15 cellular contexts compared by ENCODE assay signal in the genomic region with DNA sequence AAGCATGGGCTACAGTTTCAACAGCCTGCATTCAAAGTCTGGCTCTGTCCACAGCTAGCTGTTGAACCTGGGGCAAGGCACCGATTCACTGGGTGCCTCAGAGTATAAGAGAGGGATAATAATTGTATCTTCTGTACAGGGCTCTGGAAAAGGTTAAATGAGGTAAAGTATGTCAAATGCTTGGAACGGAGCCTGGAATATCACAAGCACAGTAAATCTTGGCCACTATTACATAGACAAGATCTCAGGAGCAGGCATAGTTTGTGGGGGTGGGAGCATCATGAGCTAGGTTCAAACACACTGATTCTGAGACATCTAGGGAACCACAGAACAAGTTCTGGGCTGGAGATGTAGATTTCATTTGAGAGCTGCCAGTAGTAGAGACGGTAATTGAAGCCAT.
DNase-seq lines count a peak whose midpoint lies in the region; ATAC-seq and TF ChIP-seq lines count a peak whose summit lies in the region.
"Had no signal": no experiment of that assay in that cellular context is flagged by ENCODE, and none has a peak within 500 bp of the region (broad histone marks: within the 10 kb centered on the region; RNA-seq: fewer than 3 reads in every experiment).

No MANE protein-coding gene starts in this region.

- H3K27me3 Mint-ChIP-seq in MCF 10A (ENCODE audit: insufficient read depth, unreplicated experiment): no peaks in the 10 kb centered on the region
- H3K27me3 Mint-ChIP-seq in T-helper 2 cell treated with Interferon-gamma antibody and Interleukin-4, amounts not matched to agents 5 μg/mL and 100 μg/mL, for 36 hours (ENCODE audit: low read depth): no peaks in the 10 kb centered on the region
- H3K27me3 Mint-ChIP-seq: memory B cell had no signal

- intact Hi-C loops in MCF 10A (cut with micrococcal nuclease) (no loop called here), mammary epithelial cell (cut with micrococcal nuclease) (no loop called here), body of pancreas (cut with DNase I) (no loop called here), right cardiac atrium (cut with DNase I) (no loop called here), transverse colon (cut with DNase I; ENCODE audit: low total_unique reads) (loop anchor here (10.0 kb wide), 1 partner anchor 69 kb away; no protein-coding TSS in a partner anchor)

- H2AFZ ChIP-seq in mammary epithelial cell (ENCODE audit: low read depth, low read length): no peak overlapping the region

- H3K4me1 Mint-ChIP-seq in MCF 10A (ENCODE audit: insufficient read depth, unreplicated experiment): no peaks in the 10 kb centered on the region
- no peaks in the 10 kb centered on the region for H3K4me1 Mint-ChIP-seq in T-helper 2 cell treated with Interferon-gamma antibody and Interleukin-4, amounts not matched to agents 5 μg/mL and 100 μg/mL, for 36 hours (ENCODE audit: low read depth)

- peak; percentile 35 for ATAC-seq in body of pancreas
- peak; percentile 72 to 81 for ATAC-seq in right cardiac atrium

- no peak overlapping the region for H3K4me3 Mint-ChIP-seq in MCF 10A (ENCODE audit: unreplicated experiment)
- no peak overlapping the region for H3K4me3 Mint-ChIP-seq in T-helper 2 cell treated with Interferon-gamma antibody and Interleukin-4, amounts not matched to agents 5 μg/mL and 100 μg/mL, for 36 hours
- H3K4me3 Mint-ChIP-seq: memory B cell had no signal

- no peaks in the 10 kb centered on the region for H3K36me3 Mint-ChIP-seq in MCF 10A (ENCODE audit: insufficient read depth, unreplicated experiment)
- no peaks in the 10 kb centered on the region for H3K36me3 Mint-ChIP-seq in T-helper 2 cell treated with Interferon-gamma antibody and Interleukin-4, amounts not matched to agents 5 μg/mL and 100 μg/mL, for 36 hours (ENCODE audit: low read depth)
- H3K36me3 Mint-ChIP-seq: memory B cell had no signal

- TF ChIP-seq POLR2A in body of pancreas (IDR thresholded peaks at IDR 0.05): no peak
- no peak for TF ChIP-seq POLR2A in transverse colon (IDR thresholded peaks at IDR 0.05)

- no peaks in the 10 kb centered on the region for H3K9me3 Mint-ChIP-seq in MCF 10A (ENCODE audit: unreplicated experiment)
- H3K9me3 Mint-ChIP-seq in T-helper 2 cell treated with Interferon-gamma antibody and Interleukin-4, amounts not matched to agents 5 μg/mL and 100 μg/mL, for 36 hours: no peaks in the 10 kb centered on the region

- H4K20me1 ChIP-seq in mammary epithelial cell (ENCODE audit: insufficient read depth, low read length): no peaks in the 10 kb centered on the region

- TF ChIP-seq CTCF in MCF 10A (IDR thresholded peaks at IDR 0.05; ENCODE audit: unreplicated experiment): no peak
- TF ChIP-seq CTCF in mammary epithelial cell (conservative IDR thresholded peaks at IDR 0.05 in 1 of 2, IDR thresholded peaks at IDR 0.05 in 1 of 2; ENCODE audit: extremely low read depth in 1 of 2, insufficient read depth in 1 of 2, low read depth in 1 of 2, low read length in 2 of 2): no peak
- TF ChIP-seq CTCF in body of pancreas (IDR thresholded peaks at IDR 0.05): no peak
- TF ChIP-seq CTCF in transverse colon (IDR thresholded peaks at IDR 0.05): no peak

- no peaks in the 10 kb centered on the region for H3K79me2 ChIP-seq in mammary epithelial cell (ENCODE audit: insufficient read depth, low read length)

- CTCF ChIA-PET in MCF 10A (lab: Yijun Ruan, JAX): interaction anchor here (0.6 kb wide), 2 partner anchors 180 to 223 kb away, joined by 3 read pairs; no protein-coding TSS in a partner anchor
- CTCF ChIA-PET in mammary epithelial cell (lab: Charles Lee; ENCODE audit: low non-redundant PET): interaction anchor here (0.7 kb wide), 1 partner anchor 15 kb away, joined by 3 read pairs; no protein-coding TSS in a partner anchor

- no peak overlapping the region for H3K27ac Mint-ChIP-seq in MCF 10A (ENCODE audit: low read depth, unreplicated experiment)
- no peak overlapping the region for H3K27ac Mint-ChIP-seq in T-helper 2 cell treated with Interferon-gamma antibody and Interleukin-4, amounts not matched to agents 5 μg/mL and 100 μg/mL, for 36 hours
- H3K27ac Mint-ChIP-seq: memory B cell had no signal

- no peak overlapping the region for H3K4me2 ChIP-seq in mammary epithelial cell (ENCODE audit: insufficient read depth, low read depth, low read length)

- POLR2A ChIA-PET in MCF 10A (lab: Yijun Ruan, JAX): interaction anchor here (1.3 kb wide), 1 partner anchor 11 kb away, joined by 5 read pairs; no protein-coding TSS in a partner anchor

- H3K27me3 ChIP-seq in mammary epithelial cell (ENCODE audit: insufficient read depth, low read length): no peaks in the 10 kb centered on the region
- no peaks in the 10 kb centered on the region for H3K27me3 ChIP-seq in body of pancreas
- H3K27me3 ChIP-seq in right cardiac atrium (ENCODE audit: control insufficient read depth, insufficient read depth): no peaks in the 10 kb centered on the region
- no peaks in the 10 kb centered on the region for H3K27me3 ChIP-seq in transverse colon
- H3K27me3 ChIP-seq: SJSA1 had no signal

- no peaks in the 10 kb centered on the region for H3K36me3 ChIP-seq in mammary epithelial cell (ENCODE audit: insufficient read depth, low read length)
- H3K36me3 ChIP-seq in body of pancreas (replicated peaks in 1 of 2; ENCODE audit: insufficient read depth in 1 of 2, low read depth in 2 of 2): no peaks in the 10 kb centered on the region
- no peaks in the 10 kb centered on the region for H3K36me3 ChIP-seq in transverse colon
- H3K36me3 ChIP-seq: SJSA1, thoracic aorta had no signal

- BruUV-seq in MCF 10A (replicated peaks; lab: Mats Ljungman, UMichigan) (no TSS peak), mammary epithelial cell (replicated peaks; lab: Mats Ljungman, UMichigan) (no TSS peak)

- H3K9ac ChIP-seq in mammary epithelial cell (ENCODE audit: insufficient read depth, low read length): no peak overlapping the region

- WGBS in mammary epithelial cell (ENCODE audit: low coverage, missing lambda C conversion rate): 15% methylated on average over 3 of the region's 3 CpGs
- WGBS in body of pancreas, 2 donors: 39 to 47% methylated on average over 3 of the region's 3 CpGs
- 24% methylated on average over 3 of the region's 3 CpGs for WGBS in right cardiac atrium
- 33 to 70% methylated on average over 1 to 3 of the region's 3 CpGs for WGBS in transverse colon (ENCODE audit: low coverage in 1 of 2), 2 donors

- no peak overlapping the region for H3K27ac ChIP-seq in mammary epithelial cell (ENCODE audit: insufficient read depth, low read depth, low read length)
- no peak overlapping the region for H3K27ac ChIP-seq in body of pancreas
- H3K27ac ChIP-seq in right cardiac atrium (ENCODE audit: low read length): peak overlapping the region; percentile 62
- H3K27ac ChIP-seq in transverse colon: peak overlapping the region; percentile 35 to 67 (median 54)
- H3K27ac ChIP-seq: SJSA1, thoracic aorta had no signal

- dilution Hi-C loops in mammary epithelial cell (cut with HindIII; ENCODE audit: low sequenced_read_pairs): no loop called here

- H3K9me3 ChIP-seq in mammary epithelial cell (replicated peaks; ENCODE audit: insufficient read depth, low read length): no peaks in the 10 kb centered on the region
- H3K9me3 ChIP-seq in body of pancreas: no peaks in the 10 kb centered on the region
- no peaks in the 10 kb centered on the region for H3K9me3 ChIP-seq in right cardiac atrium (ENCODE audit: control insufficient read depth, low read length)
- no peaks in the 10 kb centered on the region for H3K9me3 ChIP-seq in transverse colon
- H3K9me3 ChIP-seq: SJSA1, thoracic aorta had no signal

- no peak overlapping the region for H3K4me3 ChIP-seq in mammary epithelial cell (replicated peaks in 1 of 3; ENCODE audit: insufficient read depth in 1 of 3, low read depth in 2 of 3, low read length in 3 of 3)
- H3K4me3 ChIP-seq in body of pancreas: no peak overlapping the region
- no peak overlapping the region for H3K4me3 ChIP-seq in right cardiac atrium (ENCODE audit: low read length)
- H3K4me3 ChIP-seq in transverse colon: no peak overlapping the region
- H3K4me3 ChIP-seq: coronary artery, SJSA1, thoracic aorta had no signal

- in situ Hi-C loops in mammary epithelial cell (cut with MboI; ENCODE audit: low sequenced_read_pairs in 2 of 2) (no loop called here), transverse colon (cut with MboI; ENCODE audit: low pct_ligation_motif_present in 1 of 4, low pct_unique_long_range_greater_than_20kb in 1 of 4, low sequenced_read_pairs in 3 of 4) (no loop called here)

- peak; percentile 14 for DNase-seq in MCF 10A (ENCODE audit: unreplicated experiment)
- DNase-seq in mammary epithelial cell: no peak
- DNase-seq in body of pancreas: no peak
- DNase-seq in right cardiac atrium: no peak
- DNase-seq in transverse colon: no peak
- DNase-seq in NCI-H1417 (lab: John Stamatoyannopoulos, UW): no peak
- no peak for DNase-seq in stimulated activated CD4-positive, alpha-beta T cell treated with anti-CD3 and anti-CD28 coated beads, Interleukin-2, amount 100 ng/mL, for 48 hours
- DNase-seq in T-helper 2 cell treated with Interferon-gamma antibody and Interleukin-4, amounts not matched to agents 5 μg/mL and 100 μg/mL, for 36 hours (ENCODE audit: low spot score): no peak
- DNase-seq: activated CD4-positive, CD25-positive, alpha-beta regulatory T cell treated with anti-CD3 and anti-CD28 coated beads, Interleukin-2, amount 50 U/mL, for 72 hours; hippocampal formation; NCI-H526 treated with DMSO at 0.1 percent for 48 hours had no signal

- H3K4me1 ChIP-seq in mammary epithelial cell (ENCODE audit: insufficient read depth, low read length) (no peaks in the 10 kb centered on the region), body of pancreas (no peaks in the 10 kb centered on the region), right cardiac atrium (ENCODE audit: control insufficient read depth, insufficient read depth, low read length) (peaks cover 12% of the 10 kb centered on the region), transverse colon (peaks cover 13 to 53% (median 30%) of the 10 kb centered on the region in 4 donors)

- TF ChIP-seq EP300 in transverse colon (IDR thresholded peaks at IDR 0.05; ENCODE audit: low read depth): no peak

Comparison
In these comparisons a context has a peak if more than half of its experiments do, and no peak if none do; other contexts are left out.
1. H3K27ac ChIP-seq: peak in right cardiac atrium (single experiment) and transverse colon (4 of 4); none in mammary epithelial cell (single experiment) and body of pancreas (0 of 4).